In genomic region chr6:94269256-94269655, GRCh38 we compare ENCODE assay signal across 21 cellular contexts.
"Had no signal": no experiment of that assay in that cellular context is flagged by ENCODE, and none has a peak within 500 bp of the region (broad histone marks: within the 10 kb centered on the region; RNA-seq: fewer than 3 reads in every experiment).

No MANE protein-coding gene starts in this region.

- ATAC-seq: activated CD4-positive, CD25-positive, alpha-beta regulatory T cell treated with anti-CD3 and anti-CD28 coated beads, Interleukin-2, amount 50 U/mL, for 24 hours; activated naive CD4-positive, alpha-beta T cell treated with anti-CD3 and anti-CD28 coated beads, Interleukin-2, amount 50 U/mL, for 72 hours; activated T-cell treated with anti-CD3 and anti-CD28 coated beads, Interleukin-2, amount 50 U/mL, for 72 hours; left ventricle myocardium superior; naive thymus-derived CD4-positive, alpha-beta T cell had no signal

- H3K4me1 ChIP-seq: right atrium auricular region, transverse colon, uterus had no signal

- H3K4me3 Mint-ChIP-seq: activated T-cell treated with anti-CD3 and anti-CD28 coated beads, Interleukin-2, amount 50 U/mL, for 72 hours; dendritic cell treated with granulocyte-macrophage colony-stimulating factor and Interleukin-4, amounts not matched to agents 40 ng/mL and 50 ng/mL, for 4 days; memory B cell; naive thymus-derived CD4-positive, alpha-beta T cell; neural progenitor cell; stimulated activated naive CD8-positive, alpha-beta T cell treated with anti-CD3 and anti-CD28 coated beads, Interleukin-15, Interleukin-2, amounts not matched to agents 100 ng/mL and 50 ng/mL, for 24 hours had no signal

- H3K27me3 Mint-ChIP-seq: dendritic cell treated with granulocyte-macrophage colony-stimulating factor and Interleukin-4, amounts not matched to agents 40 ng/mL and 50 ng/mL, for 4 days; memory B cell; naive thymus-derived CD4-positive, alpha-beta T cell; progenitor cell of endocrine pancreas; stimulated activated naive CD8-positive, alpha-beta T cell treated with anti-CD3 and anti-CD28 coated beads, Interleukin-15, Interleukin-2, amounts not matched to agents 100 ng/mL and 50 ng/mL, for 24 hours had no signal

- H3K9me3 ChIP-seq: right atrium auricular region, transverse colon, uterus had no signal

- H3K9ac ChIP-seq: neural progenitor cell had no signal

- H3K4me2 ChIP-seq: neural progenitor cell had no signal

- H3K27me3 ChIP-seq: neural progenitor cell, right atrium auricular region, transverse colon, uterus had no signal

- H3K36me3 Mint-ChIP-seq: memory B cell; naive thymus-derived CD4-positive, alpha-beta T cell had no signal

- H3K4me3 ChIP-seq: neural progenitor cell, right atrium auricular region, transverse colon, uterus had no signal

- H3K4me1 Mint-ChIP-seq: memory B cell; naive thymus-derived CD4-positive, alpha-beta T cell had no signal

- H3K27ac Mint-ChIP-seq: activated naive CD4-positive, alpha-beta T cell treated with anti-CD3 and anti-CD28 coated beads, Interleukin-2, amount 50 U/mL, for 72 hours; activated T-cell treated with anti-CD3 and anti-CD28 coated beads, Interleukin-2, amount 50 U/mL, for 72 hours; dendritic cell treated with granulocyte-macrophage colony-stimulating factor and Interleukin-4, amounts not matched to agents 40 ng/mL and 50 ng/mL, for 4 days; memory B cell; naive thymus-derived CD4-positive, alpha-beta T cell; progenitor cell of endocrine pancreas; stimulated activated naive CD8-positive, alpha-beta T cell treated with anti-CD3 and anti-CD28 coated beads, Interleukin-15, Interleukin-2, amounts not matched to agents 100 ng/mL and 50 ng/mL, for 24 hours had no signal

- H3K27ac ChIP-seq: right atrium auricular region, transverse colon, uterus had no signal

- DNase-seq: activated CD4-positive, alpha-beta T cell treated with anti-CD3 and anti-CD28 coated beads, Interleukin-2, amount 50 U/mL, for 1 hour; activated CD8-positive, alpha-beta memory T cell treated with anti-CD3 and anti-CD28 coated beads, Interleukin-2, amount 50 U/mL, for 48 hours; activated gamma-delta T cell treated with Interleukin-2 at 50 U/mL for 16 hours; activated T-cell treated with anti-CD3 and anti-CD28 coated beads, Interleukin-2, amount 50 U/mL, for 72 hours; effector CD8-positive, alpha-beta T cell; kidney; left ventricle myocardium superior; naive thymus-derived CD4-positive, alpha-beta T cell; stimulated activated CD4-positive, alpha-beta T cell treated with anti-CD3 and anti-CD28 coated beads, Interleukin-15, amount 100 ng/mL, for 24 hours; stimulated activated CD4-positive, alpha-beta T cell treated with anti-CD3 and anti-CD28 coated beads, Interleukin-2, amount 100 ng/mL, for 48 hours; T1000; transverse colon; uterus had no signal

- H3K36me3 ChIP-seq: right atrium auricular region, transverse colon, uterus had no signal
